13 cellular contexts compared by ENCODE assay signal in genomic region chr7:7203813-7204575, GRCh38. TPM values are rescaled to one million over a fixed set of nuclear protein-coding genes. Genes with fewer than 3 reads are reported as not detected.
DNase-seq lines count a peak whose midpoint lies in the region; ATAC-seq and TF ChIP-seq lines count a peak whose summit lies in the region.
"Had no signal": no experiment of that assay in that cellular context is flagged by ENCODE, and none has a peak within 500 bp of the region (broad histone marks: within the 10 kb centered on the region; RNA-seq: fewer than 3 reads in every experiment).

No MANE protein-coding gene starts in this region.

- peak overlapping the region; percentile 68 for H3K4me3 Mint-ChIP-seq in T-helper 2 cell treated with Interferon-gamma antibody and Interleukin-4, amounts not matched to agents 5 μg/mL and 100 μg/mL, for 36 hours
- H3K4me3 Mint-ChIP-seq in activated B cell treated with CpG ODN at 0.5 μM for 24 hours: peak overlapping the region; percentile 28
- H3K4me3 Mint-ChIP-seq: brain had no signal

- POLR2A ChIA-PET in activated B cell treated with CpG ODN at 0.5 μM for 24 hours (lab: Charles Lee) (interaction anchor here (1.6 kb wide), 1 partner anchor 22 kb away, joined by 4 read pairs; the partner anchor contains the start of gene C1GALT1), GM10248 (lab: Yijun Ruan, JAX) (no interaction called here)

- peaks cover 69% of the 10 kb centered on the region for H3K4me1 Mint-ChIP-seq in T-helper 2 cell treated with Interferon-gamma antibody and Interleukin-4, amounts not matched to agents 5 μg/mL and 100 μg/mL, for 36 hours (ENCODE audit: low read depth)
- peaks cover 86% of the 10 kb centered on the region for H3K4me1 Mint-ChIP-seq in activated B cell treated with CpG ODN at 0.5 μM for 24 hours

- H3K4me3 ChIP-seq in Jurkat, Clone E6-1 (ENCODE audit: low read length): no peak overlapping the region
- H3K4me3 ChIP-seq: spleen had no signal

- intact Hi-C loops in activated B cell treated with CpG ODN at 0.5 μM for 24 hours (cut with micrococcal nuclease) (loop anchor here (2.0 kb wide), 1 partner anchor 19 kb away; no protein-coding TSS in a partner anchor), sciatic nerve (cut with DNase I) (no loop called here)

- H3K27ac Mint-ChIP-seq in T-helper 2 cell treated with Interferon-gamma antibody and Interleukin-4, amounts not matched to agents 5 μg/mL and 100 μg/mL, for 36 hours: peak overlapping the region; percentile 58
- H3K27ac Mint-ChIP-seq in activated B cell treated with CpG ODN at 0.5 μM for 24 hours: peak overlapping the region; percentile 14
- H3K27ac Mint-ChIP-seq: brain had no signal

- no peak for ATAC-seq in activated B cell treated with CpG ODN at 0.5 μM for 24 hours (ENCODE audit: low read depth)
- ATAC-seq in sciatic nerve: no peak
- ATAC-seq in GM21367 (IDR thresholded peaks at IDR 0.05; ENCODE audit: unreplicated experiment): no peak

- H3K27me3 Mint-ChIP-seq in T-helper 2 cell treated with Interferon-gamma antibody and Interleukin-4, amounts not matched to agents 5 μg/mL and 100 μg/mL, for 36 hours (ENCODE audit: low read depth): no peaks in the 10 kb centered on the region
- H3K27me3 Mint-ChIP-seq in activated B cell treated with CpG ODN at 0.5 μM for 24 hours: no peaks in the 10 kb centered on the region
- H3K27me3 Mint-ChIP-seq: brain had no signal

- H3K9me3 Mint-ChIP-seq in T-helper 2 cell treated with Interferon-gamma antibody and Interleukin-4, amounts not matched to agents 5 μg/mL and 100 μg/mL, for 36 hours: peaks cover 16% of the 10 kb centered on the region
- peaks cover 2% of the 10 kb centered on the region for H3K9me3 Mint-ChIP-seq in activated B cell treated with CpG ODN at 0.5 μM for 24 hours

- no peak for TF ChIP-seq CTCF in activated B cell treated with CpG ODN at 0.5 μM for 24 hours (IDR thresholded peaks at IDR 0.05)
- TF ChIP-seq CTCF in GM10248 (IDR thresholded peaks at IDR 0.05; ENCODE audit: control extremely low read depth, extremely low read depth, low read depth, missing control alignments): no peak

- DNase-seq in T-helper 2 cell treated with Interferon-gamma antibody and Interleukin-4, amounts not matched to agents 5 μg/mL and 100 μg/mL, for 36 hours (ENCODE audit: low spot score): no peak
- DNase-seq in T-helper 2 cell (no peak), activated B cell treated with CpG ODN at 0.5 μM for 24 hours (no peak), iris pigment epithelial cell (ENCODE audit: low read depth) (peak; percentile 45), sciatic nerve (ENCODE audit: low spot score) (no peak), GM10248 (ENCODE audit: extremely low spot score) (no peak)
- peak; percentile 63 for DNase-seq in Jurkat, Clone E6-1 (ENCODE audit: low read depth, low spot score)
- DNase-seq: Calu3, NCI-H146, NCI-H69, spleen had no signal

- CTCF ChIA-PET in activated B cell treated with CpG ODN at 0.5 μM for 24 hours (lab: Charles Lee) (no interaction called here), GM10248 (lab: Yijun Ruan, JAX) (interaction anchor here (0.9 kb wide), 1 partner anchor 14 kb away, joined by 5 read pairs; no protein-coding TSS in a partner anchor)

- H3K36me3 Mint-ChIP-seq in T-helper 2 cell treated with Interferon-gamma antibody and Interleukin-4, amounts not matched to agents 5 μg/mL and 100 μg/mL, for 36 hours (ENCODE audit: low read depth): peaks cover 39% of the 10 kb centered on the region
- peaks cover 19% of the 10 kb centered on the region for H3K36me3 Mint-ChIP-seq in activated B cell treated with CpG ODN at 0.5 μM for 24 hours (ENCODE audit: low read depth)

RNA-seq across cellular contexts. Expression of gene C1GALT1, which starts 21.6 kb away (rescaled TPM):
- 40.3 TPM for polyA plus RNA-seq in Jurkat, Clone E6-1 (2012; ENCODE audit: insufficient read depth, insufficient read length)
- total RNA-seq in activated B cell treated with CpG ODN at 0.5 μM for 24 hours: 42.1 and 44.2 TPM in 2 replicates
- total RNA-seq in sciatic nerve: 37.5 TPM

Comparison
In these comparisons a context has a peak if more than half of its experiments do, and no peak if none do; other contexts are left out.
1. DNase-seq: peak in Jurkat, Clone E6-1 (single experiment) and iris pigment epithelial cell (single experiment); none in T-helper 2 cell treated with Interferon-gamma antibody and Interleukin-4, amounts not matched to agents 5 μg/mL and 100 μg/mL, for 36 hours (single experiment), T-helper 2 cell (0 of 5), activated B cell treated with CpG ODN at 0.5 μM for 24 hours (single experiment), sciatic nerve (single experiment) and GM10248 (single experiment).